In the genomic region with DNA sequence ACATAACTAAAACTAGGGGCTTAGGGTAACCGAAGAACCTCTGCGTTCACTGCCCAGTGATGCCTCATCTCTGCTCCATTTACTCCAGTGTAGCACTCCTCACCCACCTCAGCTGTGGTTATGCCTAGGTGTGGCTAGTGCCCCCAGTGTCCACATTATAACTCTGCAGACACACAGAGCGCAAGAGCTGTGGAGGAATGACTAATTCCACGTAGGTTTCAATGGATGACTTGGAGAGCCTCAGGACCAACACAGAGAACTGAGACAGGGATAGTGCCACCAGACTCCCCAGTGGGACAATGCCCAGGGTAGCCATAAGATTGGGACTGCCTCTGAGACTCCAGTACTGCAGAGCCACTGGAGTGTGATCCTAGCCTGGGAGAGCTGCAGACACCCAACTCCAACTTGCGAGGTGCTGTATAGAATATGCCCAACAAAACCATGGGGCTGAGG, we compare ENCODE assay signal across 11 cellular contexts.
DNase-seq lines count a peak whose midpoint lies in the region; ATAC-seq and TF ChIP-seq lines count a peak whose summit lies in the region.
"Had no signal": no experiment of that assay in that cellular context is flagged by ENCODE, and none has a peak within 500 bp of the region (broad histone marks: within the 10 kb centered on the region; RNA-seq: fewer than 3 reads in every experiment).

No MANE protein-coding gene starts in this region.

- peak overlapping the region; percentile 75 for H3K9ac ChIP-seq in mesenchymal stem cell (ENCODE audit: low read length)

- H2BK12ac ChIP-seq in mesenchymal stem cell (ENCODE audit: low read length in 2 of 2): no peak overlapping the region

- no peak overlapping the region for H3K23ac ChIP-seq in mesenchymal stem cell (ENCODE audit: low read length in 2 of 2)

- H3K36me3 Mint-ChIP-seq in activated T-helper 17 cell treated with anti-CD3 and anti-CD28 coated beads, Interleukin-2, amount 50 U/mL, for 72 hours (ENCODE audit: low read depth): peaks cover 29% of the 10 kb centered on the region

- peak; percentile 8 for TF ChIP-seq CTCF in HL-60 (IDR thresholded peaks at IDR 0.05; ENCODE audit: insufficient read depth, low read length)

- H3K4me3 ChIP-seq in HL-60 (replicated peaks; ENCODE audit: insufficient read depth, low read length) (no peak overlapping the region), mesenchymal stem cell (ENCODE audit: insufficient read depth in 1 of 2, low read depth in 1 of 2, low read length in 2 of 2) (no peak overlapping the region)
- H3K4me3 ChIP-seq: esophagus muscularis mucosa, ovary had no signal

- H3K9me3 Mint-ChIP-seq in activated T-helper 17 cell treated with anti-CD3 and anti-CD28 coated beads, Interleukin-2, amount 50 U/mL, for 72 hours: no peaks in the 10 kb centered on the region
- H3K9me3 Mint-ChIP-seq: activated CD4-positive, alpha-beta T cell treated with anti-CD3 and anti-CD28 coated beads, Interleukin-2, amount 10 ng/mL, durations not matched to agents 7 days and 5 days had no signal

- H2BK15ac ChIP-seq in mesenchymal stem cell (ENCODE audit: low read depth, poor library complexity, severe bottlenecking): no peak overlapping the region

- DNase-seq in GM03348 (ENCODE audit: low spot score) (peak; percentile 15), HL-60 (ENCODE audit: low read depth in 1 of 2, low spot score in 1 of 2) (peak in 1 of 2 experiments; percentile 22), mesenchymal stem cell (peak; percentile 70), OCI-M1 (lab: John Stamatoyannopoulos, UW) (no peak)
- DNase-seq: activated CD4-positive, alpha-beta T cell treated with anti-CD3 and anti-CD28 coated beads, Interleukin-2, amount 10 ng/mL, durations not matched to agents 7 days and 5 days; NCI-H1105 treated with DMSO at 0.1 percent for 48 hours; ovary had no signal

- H3K4me2 ChIP-seq in mesenchymal stem cell (ENCODE audit: low read length, poor library complexity, severe bottlenecking): no peak overlapping the region

- peak overlapping the region; percentile 75 for H3K27ac Mint-ChIP-seq in activated T-helper 17 cell treated with anti-CD3 and anti-CD28 coated beads, Interleukin-2, amount 50 U/mL, for 72 hours
- H3K27ac Mint-ChIP-seq: activated CD4-positive, alpha-beta T cell treated with anti-CD3 and anti-CD28 coated beads, Interleukin-2, amount 10 ng/mL, durations not matched to agents 7 days and 5 days had no signal

- H2BK120ac ChIP-seq in mesenchymal stem cell (ENCODE audit: low read depth, low read length): no peak overlapping the region

- no peak overlapping the region for H2AFZ ChIP-seq in mesenchymal stem cell (ENCODE audit: low read depth, low read length)

- peak; percentile 86 for ATAC-seq in activated T-helper 17 cell treated with anti-CD3 and anti-CD28 coated beads, Interleukin-2, amount 50 U/mL, for 72 hours (replicated peaks)
- ATAC-seq in GM19395 (IDR thresholded peaks at IDR 0.05; ENCODE audit: unreplicated experiment) (no peak), HG03457 (IDR thresholded peaks at IDR 0.05; ENCODE audit: unreplicated experiment) (no peak)

- no peak overlapping the region for H3K4ac ChIP-seq in mesenchymal stem cell (ENCODE audit: low read depth in 1 of 2, low read length in 2 of 2)

- no peaks in the 10 kb centered on the region for H3K79me1 ChIP-seq in mesenchymal stem cell (replicated peaks; ENCODE audit: low read length, poor library complexity, severe bottlenecking)

- H3K27me3 ChIP-seq in HL-60 (ENCODE audit: insufficient read depth, poor library complexity, severe bottlenecking): no peaks in the 10 kb centered on the region
- no peaks in the 10 kb centered on the region for H3K27me3 ChIP-seq in mesenchymal stem cell (ENCODE audit: control insufficient read depth in 1 of 2, insufficient read depth in 1 of 2, low read length in 2 of 2)
- H3K27me3 ChIP-seq: esophagus muscularis mucosa, ovary had no signal

- H3K18ac ChIP-seq in mesenchymal stem cell (ENCODE audit: low read depth in 1 of 2, low read length in 2 of 2): peak overlapping the region in 1 of 2 experiments; percentile 2

- no peaks in the 10 kb centered on the region for H3K27me3 Mint-ChIP-seq in activated T-helper 17 cell treated with anti-CD3 and anti-CD28 coated beads, Interleukin-2, amount 50 U/mL, for 72 hours
- H3K27me3 Mint-ChIP-seq: activated CD4-positive, alpha-beta T cell treated with anti-CD3 and anti-CD28 coated beads, Interleukin-2, amount 10 ng/mL, durations not matched to agents 7 days and 5 days had no signal

- H2BK5ac ChIP-seq in mesenchymal stem cell (ENCODE audit: low read depth, low read length, poor library complexity, severe bottlenecking): no peak overlapping the region

- H4K91ac ChIP-seq in mesenchymal stem cell (ENCODE audit: low read length): no peak overlapping the region

- peaks cover 5 to 45% of the 10 kb centered on the region in 2 experiments for H3K36me3 ChIP-seq in mesenchymal stem cell (ENCODE audit: control insufficient read depth in 1 of 2, insufficient read depth in 2 of 2, low read depth in 1 of 2, low read length in 2 of 2)
- H3K36me3 ChIP-seq: ovary had no signal

- peak overlapping the region; percentile 64 for H4K8ac ChIP-seq in mesenchymal stem cell (ENCODE audit: low read length)

- peaks cover 4% of the 10 kb centered on the region for H3K4me1 Mint-ChIP-seq in activated T-helper 17 cell treated with anti-CD3 and anti-CD28 coated beads, Interleukin-2, amount 50 U/mL, for 72 hours

- H3K9me3 ChIP-seq in mesenchymal stem cell (ENCODE audit: control insufficient read depth, low read length): no peaks in the 10 kb centered on the region
- H3K9me3 ChIP-seq: esophagus muscularis mucosa, ovary had no signal

- 70% methylated on average over 5 of the region's 5 CpGs for WGBS in mesenchymal stem cell

- H3K4me1 ChIP-seq in mesenchymal stem cell (ENCODE audit: control insufficient read depth, insufficient read depth, low read depth, low read length): no peaks in the 10 kb centered on the region

- no peak overlapping the region for H3K14ac ChIP-seq in mesenchymal stem cell (ENCODE audit: low read length in 2 of 2)

- no peak overlapping the region for H3K4me3 Mint-ChIP-seq in activated T-helper 17 cell treated with anti-CD3 and anti-CD28 coated beads, Interleukin-2, amount 50 U/mL, for 72 hours
- H3K4me3 Mint-ChIP-seq: activated CD4-positive, alpha-beta T cell treated with anti-CD3 and anti-CD28 coated beads, Interleukin-2, amount 10 ng/mL, durations not matched to agents 7 days and 5 days had no signal

- no peak overlapping the region for H2AK5ac ChIP-seq in mesenchymal stem cell (ENCODE audit: low read length, severe bottlenecking)

- no peak overlapping the region for H3K27ac ChIP-seq in HL-60 (replicated peaks)
- peak overlapping the region; percentile 68 for H3K27ac ChIP-seq in mesenchymal stem cell (ENCODE audit: low read length, poor library complexity, severe bottlenecking)
- H3K27ac ChIP-seq: esophagus muscularis mucosa, ovary had no signal
